11 cellular contexts compared by ENCODE assay signal in the genomic region with DNA sequence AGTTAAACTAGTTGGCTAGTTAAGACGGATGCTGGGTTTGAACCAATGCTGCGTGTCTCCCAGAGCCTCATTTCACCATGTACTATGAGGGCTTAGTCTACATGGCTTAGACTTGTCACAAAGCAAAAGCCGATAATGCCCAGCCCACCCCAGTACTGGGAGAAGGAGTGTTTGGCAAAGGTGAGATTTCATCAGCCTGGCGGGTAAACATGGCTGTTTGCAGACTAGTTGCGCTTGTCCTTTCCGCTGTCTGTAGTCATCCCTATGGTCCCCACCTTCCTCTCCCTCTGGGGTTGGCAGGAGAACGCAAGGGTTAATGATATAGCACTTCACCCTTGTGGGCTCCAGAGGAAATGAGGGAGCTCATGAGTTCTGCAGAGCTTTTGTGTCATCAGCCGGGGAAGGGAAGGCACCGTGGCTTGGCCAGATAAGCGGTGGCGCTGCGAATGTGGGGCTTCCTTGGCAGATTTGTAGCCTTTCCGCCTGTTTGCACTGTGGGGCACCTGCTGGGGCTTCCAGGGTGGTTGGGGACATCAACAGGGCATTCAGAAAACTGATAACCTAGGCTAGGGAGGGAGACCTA. TPM values are rescaled to one million over a fixed set of nuclear protein-coding genes. Genes with fewer than 3 reads are reported as not detected.
DNase-seq lines count a peak whose midpoint lies in the region; ATAC-seq and TF ChIP-seq lines count a peak whose summit lies in the region.
"Had no signal": no experiment of that assay in that cellular context is flagged by ENCODE, and none has a peak within 500 bp of the region (broad histone marks: within the 10 kb centered on the region; RNA-seq: fewer than 3 reads in every experiment).

No MANE protein-coding gene starts in this region.

- peaks cover 2% of the 10 kb centered on the region for H3K27me3 Mint-ChIP-seq in activated CD8-positive, alpha-beta memory T cell treated with anti-CD3 and anti-CD28 coated beads, Interleukin-2, amount 10 ng/mL, durations not matched to agents 7 days and 5 days

- H3K36me3 Mint-ChIP-seq in activated CD8-positive, alpha-beta memory T cell treated with anti-CD3 and anti-CD28 coated beads, Interleukin-2, amount 10 ng/mL, durations not matched to agents 7 days and 5 days, result no peaks in the 10 kb centered on the region

- H3K27ac ChIP-seq in coronary artery, result peak overlapping the region in 1 of 2 donors; percentile 31
- H3K27ac ChIP-seq: foreskin keratinocyte had no signal

- H3K9me3 Mint-ChIP-seq in activated CD8-positive, alpha-beta memory T cell treated with anti-CD3 and anti-CD28 coated beads, Interleukin-2, amount 10 ng/mL, durations not matched to agents 7 days and 5 days (ENCODE audit: low read depth), result no peaks in the 10 kb centered on the region
- H3K9me3 Mint-ChIP-seq: activated B cell treated with CpG ODN at 0.5 μM for 24 hours had no signal

- H3K4me3 Mint-ChIP-seq in activated CD8-positive, alpha-beta memory T cell treated with anti-CD3 and anti-CD28 coated beads, Interleukin-2, amount 10 ng/mL, durations not matched to agents 7 days and 5 days, result peak overlapping the region; percentile 27

- peaks cover 38% of the 10 kb centered on the region for H3K4me1 Mint-ChIP-seq in activated CD8-positive, alpha-beta memory T cell treated with anti-CD3 and anti-CD28 coated beads, Interleukin-2, amount 10 ng/mL, durations not matched to agents 7 days and 5 days

- peak; percentile 25 for ATAC-seq in activated CD8-positive, alpha-beta memory T cell treated with anti-CD3 and anti-CD28 coated beads, Interleukin-2, amount 10 ng/mL, durations not matched to agents 7 days and 5 days
- peak; percentile 20 for ATAC-seq in stimulated activated naive CD8-positive, alpha-beta T cell treated with anti-CD3 and anti-CD28 coated beads, Interleukin-15, Interleukin-2, amounts not matched to agents 100 U/mL and 50 U/mL, for 24 hours

- peak overlapping the region; percentile 15 for H3K4me3 ChIP-seq in coronary artery

- TF ChIP-seq CTCF in coronary artery (IDR thresholded peaks at IDR 0.05), result no peak

- no peak for DNase-seq in activated CD8-positive, alpha-beta memory T cell treated with anti-CD3 and anti-CD28 coated beads, Interleukin-2, amount 10 ng/mL, durations not matched to agents 7 days and 5 days
- DNase-seq in activated CD8-positive, alpha-beta memory T cell treated with anti-CD3 and anti-CD28 coated beads for 24 hours, result no peak
- DNase-seq in OCI-M1 (lab: John Stamatoyannopoulos, UW) (peak; percentile 81), coronary artery (ENCODE audit: low spot score) (no peak), retina (no peak), medulla oblongata (ENCODE audit: extremely low spot score) (no peak)
- DNase-seq in stimulated activated naive CD8-positive, alpha-beta T cell treated with anti-CD3 and anti-CD28 coated beads, Interleukin-15, Interleukin-2, amounts not matched to agents 100 U/mL and 50 U/mL, for 24 hours, result peak; percentile 32
- no peak for DNase-seq in effector CD4-positive, alpha-beta T cell
- DNase-seq: activated B cell treated with CpG ODN at 0.5 μM for 24 hours; stimulated activated CD4-positive, alpha-beta T cell treated with anti-CD3 and anti-CD28 coated beads, Interleukin-2, amount 100 ng/mL, for 24 hours had no signal

- CTCF ChIA-PET in activated CD8-positive, alpha-beta memory T cell treated with anti-CD3 and anti-CD28 coated beads, Interleukin-2, amount 10 ng/mL, durations not matched to agents 7 days and 5 days (lab: Charles Lee), result interaction anchor here (0.7 to 1.4 kb wide), 2 partner anchors 27 to 32 kb away, joined by 3 to 6 read pairs; no protein-coding TSS in a partner anchor

- peak overlapping the region; percentile 72 for H3K27ac Mint-ChIP-seq in activated CD8-positive, alpha-beta memory T cell treated with anti-CD3 and anti-CD28 coated beads, Interleukin-2, amount 10 ng/mL, durations not matched to agents 7 days and 5 days
- H3K27ac Mint-ChIP-seq: activated B cell treated with CpG ODN at 0.5 μM for 24 hours had no signal

RNA-seq across cellular contexts. Expression of a gene that starts 29.2 kb away (rescaled TPM):
- total RNA-seq in activated CD8-positive, alpha-beta memory T cell treated with anti-CD3 and anti-CD28 coated beads, Interleukin-2, amount 10 ng/mL, durations not matched to agents 7 days and 5 days, result 1 to 10 TPM; 1.0 to 1.9 TPM
- total RNA-seq: activated B cell treated with CpG ODN at 0.5 μM for 24 hours had no signal

RNA-seq across cellular contexts. Expression of a gene that starts 49.7 kb away (rescaled TPM):
- not detected for total RNA-seq in activated CD8-positive, alpha-beta memory T cell treated with anti-CD3 and anti-CD28 coated beads, Interleukin-2, amount 10 ng/mL, durations not matched to agents 7 days and 5 days

Comparison
In these comparisons a context has a peak if more than half of its experiments do, and no peak if none do; other contexts are left out.
1. DNase-seq: peak in OCI-M1 (single experiment) and stimulated activated naive CD8-positive, alpha-beta T cell treated with anti-CD3 and anti-CD28 coated beads, Interleukin-15, Interleukin-2, amounts not matched to agents 100 U/mL and 50 U/mL, for 24 hours (single experiment); none in activated CD8-positive, alpha-beta memory T cell treated with anti-CD3 and anti-CD28 coated beads, Interleukin-2, amount 10 ng/mL, durations not matched to agents 7 days and 5 days (single experiment), activated CD8-positive, alpha-beta memory T cell treated with anti-CD3 and anti-CD28 coated beads for 24 hours (single experiment), coronary artery (single experiment), retina (single experiment), effector CD4-positive, alpha-beta T cell (single experiment) and medulla oblongata (single experiment).